Comparison of ENCODE assay signal across 19 cellular contexts in genomic region chr1:56535362-56535761, GRCh38. TPM values are rescaled to one million over a fixed set of nuclear protein-coding genes. Genes with fewer than 3 reads are reported as not detected.
DNase-seq lines count a peak whose midpoint lies in the region; ATAC-seq, FAIRE-seq and TF ChIP-seq lines count a peak whose summit lies in the region.
"Had no signal": no experiment of that assay in that cellular context is flagged by ENCODE, and none has a peak within 500 bp of the region (broad histone marks: within the 10 kb centered on the region; RNA-seq: fewer than 3 reads in every experiment).

No MANE protein-coding gene starts in this region.

- WGBS in H1 (ENCODE audit: extremely low coverage in 1 of 2, insufficient coverage in 1 of 2, insufficient read length in 1 of 2, insufficient replicate concordance in 2 of 2, low coverage in 1 of 2, low lambda C conversion rate in 2 of 2, missing lambda C conversion rate in 1 of 2), 2 experiments = 21% methylated on average over 2 of the region's 2 CpGs; no CpG with 5 or more reads in 1 of the 2 experiments

- TF ChIP-seq CTCF in GM23338 (conservative IDR thresholded peaks at IDR 0.05; ENCODE audit: low read depth in 2 of 2) = no peak
- no peak for TF ChIP-seq CTCF in H1 (IDR thresholded peaks at IDR 0.05; ENCODE audit: control extremely low read depth in 1 of 3, insufficient read depth in 1 of 3, low read depth in 1 of 3, low read length in 3 of 3)

- H3K36me3 Mint-ChIP-seq in GM23338 (ENCODE audit: low read depth) = peaks cover 30% of the 10 kb centered on the region
- H3K36me3 Mint-ChIP-seq: CD4-positive, alpha-beta memory T cell had no signal

- POLR2A ChIA-PET in H1 (lab: Charles Lee; ENCODE audit: partially characterized antibody) = interaction anchor here (0.7 to 4.5 kb wide), 17 partner anchors 9 to 393 kb away, joined by 3 to 30 read pairs (median 4); partner anchors contain the start of gene PLPP3

- H4K20me1 ChIP-seq in GM23338 (replicated peaks; ENCODE audit: insufficient read depth) (no peaks in the 10 kb centered on the region), H1 (replicated peaks in 1 of 2; ENCODE audit: control insufficient read depth in 1 of 2, insufficient read depth in 2 of 2, low read length in 2 of 2) (no peaks in the 10 kb centered on the region)

- TF ChIP-seq EP300 in H1 (IDR thresholded peaks at IDR 0.05; ENCODE audit: borderline replicate concordance in 1 of 2, low read depth in 2 of 2, low read length in 2 of 2) = peak in 1 of 2 experiments; percentile 71; a peak in 1 of 3 replicates

- H3K56ac ChIP-seq in H1 (replicated peaks; ENCODE audit: insufficient read length, low read depth, low read length) = no peak overlapping the region

- peak overlapping the region; percentile 43; the same call in 1 of the 2 replicates for H2AK5ac ChIP-seq in H1 (ENCODE audit: low read depth, low read length)

- no peak overlapping the region for H3K4me3 ChIP-seq in GM23338
- H3K4me3 ChIP-seq in HUES48 (ENCODE audit: low read depth, low read length) = 0 out of 2 replicates have a peak overlapping the region, but pooled peaks have one; percentile 14
- peak overlapping the region in 1 of 4 experiments; percentile 20; a peak in 1 of 8 replicates for H3K4me3 ChIP-seq in H1 (ENCODE audit: extremely low read depth in 1 of 4, insufficient read depth in 2 of 4, low read depth in 3 of 4, low read length in 4 of 4)
- H3K4me3 ChIP-seq in iPS-18a (ENCODE audit: low read length) = peak overlapping the region; percentile 27
- H3K4me3 ChIP-seq: SK-N-MC had no signal

- peak in 1 of 2 experiments; percentile 76; a peak in 1 of 3 replicates for TF ChIP-seq POLR2A in H1 (IDR thresholded peaks at IDR 0.05; ENCODE audit: control extremely low read depth in 1 of 2, low read depth in 2 of 2, low read length in 2 of 2)

- H2BK20ac ChIP-seq in H1 (ENCODE audit: low read length) = peak overlapping the region; percentile 95

- no peak overlapping the region for H3K4me3 Mint-ChIP-seq in GM23338
- H3K4me3 Mint-ChIP-seq: CD4-positive, alpha-beta memory T cell had no signal

- H3K4me1 ChIP-seq in GM23338 (ENCODE audit: insufficient read depth) = peaks cover 91% of the 10 kb centered on the region
- peaks cover 90% of the 10 kb centered on the region for H3K4me1 ChIP-seq in HUES48 (ENCODE audit: control insufficient read depth, insufficient read depth, low read length)
- peaks cover 15 to 65% (median 58%) of the 10 kb centered on the region in 4 experiments for H3K4me1 ChIP-seq in H1 (replicated peaks in 1 of 4; ENCODE audit: control insufficient read depth in 3 of 4, insufficient read depth in 4 of 4, low read length in 3 of 4)
- peaks cover 82% of the 10 kb centered on the region for H3K4me1 ChIP-seq in iPS-18a (ENCODE audit: control insufficient read depth, low read depth, low read length)
- H3K4me1 ChIP-seq: BE2C had no signal

- H3K79me2 ChIP-seq in GM23338 (replicated peaks; ENCODE audit: insufficient read depth) (peaks cover 86% of the 10 kb centered on the region), H1 (ENCODE audit: control insufficient read depth in 1 of 2, insufficient read depth in 2 of 2, low read length in 2 of 2) (peaks cover 24 to 79% of the 10 kb centered on the region in 2 experiments; a peak in 3 of 4 replicates)

- H3K9me3 ChIP-seq in HUES48 (ENCODE audit: control insufficient read depth, insufficient read depth, low read length) = no peaks in the 10 kb centered on the region
- H3K9me3 ChIP-seq in H1 (ENCODE audit: insufficient read depth in 2 of 2, low read depth in 1 of 2, low read length in 1 of 2) = no peaks in the 10 kb centered on the region
- H3K9me3 ChIP-seq in iPS-18a (ENCODE audit: control insufficient read depth, low read depth, low read length) = no peaks in the 10 kb centered on the region
- H3K9me3 ChIP-seq: BE2C had no signal

- peak overlapping the region; percentile 96 for H3K27ac Mint-ChIP-seq in GM23338
- H3K27ac Mint-ChIP-seq: CD4-positive, alpha-beta memory T cell had no signal

- peaks cover 68% of the 10 kb centered on the region for H3K4me1 Mint-ChIP-seq in GM23338
- H3K4me1 Mint-ChIP-seq: CD4-positive, alpha-beta memory T cell had no signal

- peaks cover 6% of the 10 kb centered on the region; the same call in 1 of the 2 replicates for H3K9me2 ChIP-seq in GM23338 (ENCODE audit: insufficient read depth)

- H3K27ac ChIP-seq in GM23338 (ENCODE audit: low read depth) = peak overlapping the region; percentile 90
- H3K27ac ChIP-seq in HUES48 (ENCODE audit: low read depth, low read length) = peak overlapping the region; percentile 96
- H3K27ac ChIP-seq in H1 (ENCODE audit: low read depth, low read length) = peak overlapping the region; percentile 81
- H3K27ac ChIP-seq in iPS-18a (ENCODE audit: low read length) = peak overlapping the region; percentile 95
- H3K27ac ChIP-seq: SK-N-MC had no signal

- H3K9ac ChIP-seq in HUES48 (ENCODE audit: low read depth, low read length) = peak overlapping the region; percentile 50
- 0 out of 7 replicates have a peak overlapping the region, but pooled peaks of 1 of the 4 experiments have one; percentile 13 for H3K9ac ChIP-seq in H1 (replicated peaks in 1 of 4; ENCODE audit: extremely low read depth in 1 of 4, low read depth in 3 of 4, low read length in 3 of 4)
- H3K9ac ChIP-seq in iPS-18a (ENCODE audit: low read length) = peak overlapping the region; percentile 63

- no peak overlapping the region for H3K23ac ChIP-seq in H1 (ENCODE audit: insufficient read length)

- peak overlapping the region; percentile 91 for H2BK120ac ChIP-seq in H1 (replicated peaks; ENCODE audit: low read depth, low read length)

- DNase-seq in GM23338 (ENCODE audit: low spot score) (peak; percentile 93), H1 (ENCODE audit: low read depth in 1 of 2, low spot score in 2 of 2) (peak in 1 of 2 experiments; percentile 46), NCI-H1930 (lab: John Stamatoyannopoulos, UW) (no peak), NCI-H1092 treated with DMSO at 0.1 percent for 48 hours (lab: John Stamatoyannopoulos, UW) (no peak)
- DNase-seq: BE2C; CD4-positive, alpha-beta memory T cell; DMS79 treated with DMSO at 0.1 percent for 48 hours; GDM1; IMR-90; NCI-H1417 treated with DMSO at 0.1 percent for 48 hours; NCI-H2227 treated with DMSO at 0.1 percent for 48 hours; NCI-H526 treated with DMSO at 0.1 percent for 48 hours; NK-92 treated with Interleukin-12 subunit alpha and Interleukin-12 subunit beta, amount 100 ng/mL, for 24 hours had no signal

- H3K4ac ChIP-seq in H1 (replicated peaks; ENCODE audit: insufficient read length, low read depth, low read length) = peak overlapping the region; percentile 82

- H3K79me1 ChIP-seq in H1 (ENCODE audit: low read depth, low read length) = peaks cover 26% of the 10 kb centered on the region

- H4K91ac ChIP-seq in H1 (replicated peaks; ENCODE audit: insufficient read length, low read length) = peak overlapping the region; percentile 95

- H3F3A ChIP-seq in GM23338 (replicated peaks; ENCODE audit: low read depth) = peaks cover 13% of the 10 kb centered on the region

- peak overlapping the region; percentile 6 for H3K4me2 ChIP-seq in GM23338
- peak overlapping the region; percentile 22 to 53; a peak in 3 of 4 replicates for H3K4me2 ChIP-seq in H1 (ENCODE audit: insufficient read depth in 1 of 2, low read depth in 2 of 2, low read length in 2 of 2)

- no peaks in the 10 kb centered on the region for H3K9me3 Mint-ChIP-seq in GM23338

- peak overlapping the region; percentile 76; the same call in 1 of the 2 replicates for H3K18ac ChIP-seq in H1 (ENCODE audit: extremely low read depth, low read length)

- H3K23me2 ChIP-seq in H1 (ENCODE audit: low read depth, low read length) = no peaks in the 10 kb centered on the region; the same call in 1 of the 2 replicates

- no peaks in the 10 kb centered on the region; the same call in 1 of the 2 replicates for H3K36me3 ChIP-seq in GM23338 (ENCODE audit: insufficient read depth)
- H3K36me3 ChIP-seq in HUES48 (ENCODE audit: control insufficient read depth, insufficient read depth, low read length) = peaks cover 48% of the 10 kb centered on the region
- H3K36me3 ChIP-seq in H1 (ENCODE audit: control insufficient read depth in 2 of 4, insufficient read depth in 4 of 4, low read length in 3 of 4) = peaks cover 0 to 55% (median 17%) of the 10 kb centered on the region in 4 experiments; a peak in 7 of 8 replicates
- H3K36me3 ChIP-seq in iPS-18a (ENCODE audit: control insufficient read depth, low read depth, low read length) = peaks cover 31% of the 10 kb centered on the region
- H3K36me3 ChIP-seq: BE2C had no signal

- no peak overlapping the region for H2BK15ac ChIP-seq in H1 (ENCODE audit: low read length)

- FAIRE-seq in H1 (lab: Jason Lieb, UNC) = peak; percentile 97
- FAIRE-seq: GM12892 had no signal

- H3K27me3 ChIP-seq in GM23338 (ENCODE audit: insufficient read depth) (no peaks in the 10 kb centered on the region), HUES48 (ENCODE audit: control insufficient read depth, insufficient read depth, low read length) (no peaks in the 10 kb centered on the region), H1 (replicated peaks in 1 of 4; ENCODE audit: control insufficient read depth in 3 of 4, extremely low read depth in 1 of 4, insufficient read depth in 3 of 4, low read length in 3 of 4) (no peaks in the 10 kb centered on the region), iPS-18a (ENCODE audit: control insufficient read depth, insufficient read depth, low read length) (no peaks in the 10 kb centered on the region)
- H3K27me3 ChIP-seq: BE2C had no signal

- H3K27me3 Mint-ChIP-seq in GM23338 (ENCODE audit: insufficient read depth, low read depth, poor library complexity) = no peaks in the 10 kb centered on the region

- peak overlapping the region; percentile 57 for H4K5ac ChIP-seq in H1 (ENCODE audit: insufficient read length, low read depth, low read length)

- H4K8ac ChIP-seq in H1 (ENCODE audit: extremely low read depth, insufficient read depth, low read length) = no peak overlapping the region

- ATAC-seq in GM23338 (peak; percentile 89), HG03378 (IDR thresholded peaks at IDR 0.05; ENCODE audit: unreplicated experiment) (no peak), GM19452 (IDR thresholded peaks at IDR 0.05; ENCODE audit: unreplicated experiment) (no peak)

- CTCF ChIA-PET in H1 (lab: Charles Lee; ENCODE audit: partially characterized antibody) = interaction anchor here (0.6 to 2.7 kb wide), 6 partner anchors 14 to 54 kb away, joined by 4 to 9 read pairs (median 5); no protein-coding TSS in a partner anchor

- peak overlapping the region; percentile 98; the same call in 1 of the 2 replicates for H2BK5ac ChIP-seq in H1 (ENCODE audit: low read depth, low read length)

- peak overlapping the region; percentile 98; the same call in 1 of the 2 replicates for H2BK12ac ChIP-seq in H1 (ENCODE audit: low read depth, low read length)

- H3K14ac ChIP-seq in H1 (ENCODE audit: insufficient read length) = no peak overlapping the region

- H2AFZ ChIP-seq in GM23338 (no peak overlapping the region), H1 (ENCODE audit: low read length) (no peak overlapping the region)

- peak; percentile 6 to 19; a peak in 1 of 4 replicates for TF ChIP-seq RAD21 in H1 (IDR thresholded peaks at IDR 0.05 in 1 of 2, conservative IDR thresholded peaks at IDR 0.05 in 1 of 2; ENCODE audit: low read depth in 2 of 2, low read length in 2 of 2)

RNA-seq across cellular contexts. Expression of gene PLPP3, which starts 44.0 kb away (rescaled TPM):
- 49.0 and 61.9 TPM in 2 replicates for total RNA-seq in GM23338 (2014; rRNA removed; shearing (Covaris generic))
- polyA plus RNA-seq in GM23338 (2016; fragmentation: Nextera tagmentation; extraction: Ambion mirVana) (41.9 and 42.2 TPM in 2 replicates), H1 (2011; rRNA removed) (40.4 and 42.0 TPM in 2 replicates)
- total RNA-seq in H1 (2021; fragmentation: NEBNext Ultra II Directional; extraction: Animal tissue kit (Norgen Biotek cat#: 25700)) = 30.6 and 33.2 TPM in 2 replicates
- 38.1 TPM for polyA plus RNA-seq in H1 (2011; cell fraction: cytosol; rRNA removed)
- polyA plus RNA-seq in H1 (2011; cell fraction: nucleus; rRNA removed) = 53.1 TPM
- 25.9 to 27.9 TPM (median 26.2 TPM) in 4 replicates for polyA plus RNA-seq in H1 (2012, experiment 1 of 2)
- polyA plus RNA-seq in H1 (2012, experiment 2 of 2) = 7.0 TPM
- polyA plus RNA-seq in H1 (2013, experiment 1 of 2) = 66.2 TPM
- polyA plus RNA-seq in H1 (2013, experiment 2 of 2) = 62.3 TPM
- 55.8 and 62.3 TPM in 2 replicates for polyA minus RNA-seq in H1 (2011; rRNA and poly(A)+ RNA removed)
- polyA minus RNA-seq in H1 (2011; cell fraction: cytosol; rRNA and poly(A)+ RNA removed) = 33.3 TPM
- polyA minus RNA-seq in H1 (2011; cell fraction: nucleus; rRNA and poly(A)+ RNA removed) = 80.3 TPM
- polyA plus RNA-seq: CD4-positive, alpha-beta memory T cell had no signal
